ENCODE assay signal across 11 cellular contexts in genomic region chr12:104494816-104495158, GRCh38. TPM values are rescaled to one million over a fixed set of nuclear protein-coding genes. Genes with fewer than 3 reads are reported as not detected.
A peak's percentile ranks its signal among the peaks of the same experiment; 100 is the strongest.
DNase-seq lines count a peak whose midpoint lies in the region; ATAC-seq and TF ChIP-seq lines count a peak whose summit lies in the region.
"Had no signal": no experiment of that assay in that cellular context is flagged by ENCODE, and none has a peak within 500 bp of the region (broad histone marks: within the 10 kb centered on the region; RNA-seq: fewer than 3 reads in every experiment).

No MANE protein-coding gene starts in this region.

- CTCF ChIA-PET in Calu3 (lab: Charles Lee), result no interaction called here

- H3K27ac Mint-ChIP-seq in Calu3 (ENCODE audit: unreplicated experiment), result no peak overlapping the region

- in situ Hi-C loops in G401 (cut with HindIII; ENCODE audit: low sequenced_read_pairs), result no loop called here

- H3K36me3 Mint-ChIP-seq in Calu3 (ENCODE audit: insufficient read depth, unreplicated experiment), result no peaks in the 10 kb centered on the region

- no peak overlapping the region for H3K4me3 Mint-ChIP-seq in Calu3 (ENCODE audit: low read depth, unreplicated experiment)
- H3K4me3 Mint-ChIP-seq: nephron had no signal

- H3K27me3 Mint-ChIP-seq in Calu3 (ENCODE audit: unreplicated experiment), result peaks cover 33% of the 10 kb centered on the region

- no peaks in the 10 kb centered on the region for H3K4me1 Mint-ChIP-seq in Calu3 (ENCODE audit: low read depth, unreplicated experiment)

- H3K9me3 Mint-ChIP-seq in Calu3 (ENCODE audit: low read depth, unreplicated experiment), result no peaks in the 10 kb centered on the region
- H3K9me3 Mint-ChIP-seq: nephron had no signal

- intact Hi-C loops in Calu3 (cut with micrococcal nuclease; ENCODE audit: unreplicated experiment), result no loop called here

- H3K4me3 ChIP-seq in AG09309 (ENCODE audit: control insufficient read depth, low read depth, low read length), result peak overlapping the region; percentile 15
- H3K4me3 ChIP-seq: SJSA1 had no signal

- TF ChIP-seq CTCF in AG09309 (IDR thresholded peaks at IDR 0.05; ENCODE audit: control insufficient read depth, insufficient read depth, low read depth, low read length, missing control alignments) (no peak), Calu3 (IDR thresholded peaks at IDR 0.05; ENCODE audit: unreplicated experiment) (no peak), GM10266 (IDR thresholded peaks at IDR 0.05; ENCODE audit: control insufficient read depth, insufficient read depth, low read depth, missing control alignments) (no peak)

- BruUV-seq in Calu3 (replicated peaks; lab: Mats Ljungman, UMichigan), result no TSS peak

- DNase-seq in AG09309 (ENCODE audit: low read depth) (no peak), SIG-M5 treated with dmso at 0.1 percent for 504 hours (lab: John Stamatoyannopoulos, UW; ENCODE audit: unreplicated experiment) (peak; percentile 80), iris pigment epithelial cell (ENCODE audit: low read depth) (peak; percentile 94), GM03348 (ENCODE audit: low spot score) (no peak), G401 (ENCODE audit: low spot score) (no peak), Calu3 (no peak), GM10266 (ENCODE audit: extremely low spot score) (no peak)
- DNase-seq: DMS53 had no signal

- peak; percentile 32 for ATAC-seq in GM19463 (IDR thresholded peaks at IDR 0.05; ENCODE audit: unreplicated experiment)

RNA-seq across cellular contexts. Expression of gene CHST11, which starts 38.0 kb away (rescaled TPM):
- total RNA-seq in G401 (2014; rRNA removed; shearing (Covaris generic)), result 9.5 and 12.7 TPM in 2 replicates
- 1.1 and 1.4 TPM in 2 replicates for total RNA-seq in Calu3 (2022)

Comparison
In these comparisons a context has a peak if more than half of its experiments do, and no peak if none do; other contexts are left out.
1. DNase-seq: peak in SIG-M5 treated with dmso at 0.1 percent for 504 hours (single experiment) and iris pigment epithelial cell (single experiment); none in AG09309 (single experiment), GM03348 (single experiment), G401 (single experiment), Calu3 (single experiment) and GM10266 (single experiment).